In the genomic region with DNA sequence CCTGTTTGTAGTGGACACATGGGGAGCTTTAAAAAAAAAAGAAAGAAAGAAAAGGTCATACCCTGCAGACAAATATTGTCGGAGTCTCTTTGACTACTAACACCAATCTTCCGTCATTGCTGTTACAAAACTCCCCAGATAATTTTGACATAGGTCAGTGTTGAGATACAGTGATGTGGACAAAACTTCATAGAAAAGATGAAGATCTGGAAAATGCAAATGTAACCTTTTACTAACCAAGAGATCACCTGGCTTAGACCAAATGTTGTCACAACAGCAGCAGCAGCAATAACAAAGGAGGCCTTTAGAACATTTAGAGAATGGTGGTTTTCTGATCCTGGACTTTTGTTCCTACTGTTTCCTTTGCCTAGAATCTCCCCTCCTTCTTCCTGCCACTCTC, we compare ENCODE assay signal across 24 cellular contexts.
"Had no signal": no experiment of that assay in that cellular context is flagged by ENCODE, and none has a peak within 500 bp of the region (broad histone marks: within the 10 kb centered on the region; RNA-seq: fewer than 3 reads in every experiment).

No MANE protein-coding gene starts in this region.

- H3K4me3 Mint-ChIP-seq: endodermal cell, naive B cell, nephron progenitor cell had no signal

- H3K9me3 ChIP-seq: left ventricle myocardium inferior, lower lobe of right lung, neutrophil, right atrium auricular region, stomach, thoracic aorta, transverse colon, uterus had no signal

- H2AFZ ChIP-seq: hepatocyte had no signal

- ATAC-seq: left cardiac atrium, lower lobe of right lung had no signal

- H3K4me2 ChIP-seq: hepatocyte had no signal

- H3K36me3 ChIP-seq: left ventricle myocardium inferior, lower lobe of right lung, neutrophil, right atrium auricular region, stomach, thoracic aorta, transverse colon, uterus had no signal

- H3K27ac Mint-ChIP-seq: endodermal cell, nephron progenitor cell had no signal

- H3K4me3 ChIP-seq: coronary artery, hepatocyte, left ventricle myocardium inferior, lower lobe of right lung, right atrium auricular region, stomach, thoracic aorta, transverse colon, uterus had no signal

- H3K79me2 ChIP-seq: hepatocyte had no signal

- H3K9me3 Mint-ChIP-seq: endodermal cell, naive B cell, nephron progenitor cell had no signal

- DNase-seq: effector CD4-positive, alpha-beta T cell; endodermal cell; erythroblast; foreskin keratinocyte; kidney; left cardiac atrium; left ventricle myocardium inferior; lower lobe of right lung; mesenchymal stem cell; naive B cell; nephron progenitor cell; posterior cingulate gyrus; small intestine; stimulated activated CD4-positive, alpha-beta T cell treated with anti-CD3 and anti-CD28 coated beads, Interleukin-12 subunit alpha, Interleukin-12 subunit beta, amount 100 ng/mL, for 4 hours; stimulated activated naive CD4-positive, alpha-beta T cell; stomach; substantia nigra; transverse colon; uterus had no signal

- H3K27ac ChIP-seq: coronary artery, foreskin keratinocyte, hepatocyte, left ventricle myocardium inferior, lower lobe of right lung, neutrophil, right atrium auricular region, stomach, thoracic aorta, transverse colon, uterus had no signal

- H3K27me3 Mint-ChIP-seq: naive B cell had no signal

- H3K4me1 ChIP-seq: left ventricle myocardium inferior, lower lobe of right lung, right atrium auricular region, stomach, transverse colon, uterus had no signal

- H3K27me3 ChIP-seq: foreskin keratinocyte, hepatocyte, neutrophil, right atrium auricular region, stomach, transverse colon, uterus had no signal
